ENCODE assay signal across 1 cellular context in the genomic region with DNA sequence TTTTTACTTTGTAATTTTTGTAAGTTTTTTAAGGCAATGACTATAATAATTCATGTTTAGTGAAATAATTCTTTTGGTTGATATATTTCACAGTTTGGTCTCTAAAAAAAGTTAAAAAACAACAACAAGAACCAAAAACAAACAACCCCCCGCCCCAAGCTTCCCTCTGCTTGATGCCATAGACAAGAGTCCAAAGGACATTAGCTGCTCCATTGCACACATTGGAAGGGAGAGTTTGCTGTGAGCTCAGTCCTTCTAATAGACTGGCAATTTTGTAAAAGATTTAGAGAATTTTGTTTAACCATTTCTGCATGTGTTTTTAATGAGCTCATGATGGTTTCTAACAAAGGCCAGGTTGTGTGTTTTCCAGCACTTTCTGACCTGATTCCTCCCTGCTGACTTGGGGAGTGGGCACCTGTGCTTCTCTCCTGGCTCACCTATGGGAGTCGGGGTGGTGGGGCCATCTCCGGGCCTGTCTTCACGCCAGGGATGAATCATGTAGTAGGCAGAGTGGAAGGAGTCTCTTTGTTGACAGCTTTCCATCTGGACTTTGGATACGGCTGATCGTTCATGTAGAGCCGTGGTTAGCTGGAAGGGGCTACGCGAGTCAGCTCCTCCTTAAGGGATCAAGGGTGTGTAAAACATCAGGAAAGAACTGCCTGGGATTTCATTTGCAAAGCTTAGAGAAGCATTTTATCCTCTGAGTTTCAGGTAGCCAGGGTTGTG.
A peak's percentile ranks its signal among the peaks of the same experiment; 100 is the strongest.
TF ChIP-seq lines count a peak whose summit lies in the region.

No MANE protein-coding gene starts in this region.

TF ChIP-seq in HepG2, 621 proteins besides CTCF, POLR2A, EP300 and RAD21 (continued from another document):
- TF ChIP-seq, protein P1, sequence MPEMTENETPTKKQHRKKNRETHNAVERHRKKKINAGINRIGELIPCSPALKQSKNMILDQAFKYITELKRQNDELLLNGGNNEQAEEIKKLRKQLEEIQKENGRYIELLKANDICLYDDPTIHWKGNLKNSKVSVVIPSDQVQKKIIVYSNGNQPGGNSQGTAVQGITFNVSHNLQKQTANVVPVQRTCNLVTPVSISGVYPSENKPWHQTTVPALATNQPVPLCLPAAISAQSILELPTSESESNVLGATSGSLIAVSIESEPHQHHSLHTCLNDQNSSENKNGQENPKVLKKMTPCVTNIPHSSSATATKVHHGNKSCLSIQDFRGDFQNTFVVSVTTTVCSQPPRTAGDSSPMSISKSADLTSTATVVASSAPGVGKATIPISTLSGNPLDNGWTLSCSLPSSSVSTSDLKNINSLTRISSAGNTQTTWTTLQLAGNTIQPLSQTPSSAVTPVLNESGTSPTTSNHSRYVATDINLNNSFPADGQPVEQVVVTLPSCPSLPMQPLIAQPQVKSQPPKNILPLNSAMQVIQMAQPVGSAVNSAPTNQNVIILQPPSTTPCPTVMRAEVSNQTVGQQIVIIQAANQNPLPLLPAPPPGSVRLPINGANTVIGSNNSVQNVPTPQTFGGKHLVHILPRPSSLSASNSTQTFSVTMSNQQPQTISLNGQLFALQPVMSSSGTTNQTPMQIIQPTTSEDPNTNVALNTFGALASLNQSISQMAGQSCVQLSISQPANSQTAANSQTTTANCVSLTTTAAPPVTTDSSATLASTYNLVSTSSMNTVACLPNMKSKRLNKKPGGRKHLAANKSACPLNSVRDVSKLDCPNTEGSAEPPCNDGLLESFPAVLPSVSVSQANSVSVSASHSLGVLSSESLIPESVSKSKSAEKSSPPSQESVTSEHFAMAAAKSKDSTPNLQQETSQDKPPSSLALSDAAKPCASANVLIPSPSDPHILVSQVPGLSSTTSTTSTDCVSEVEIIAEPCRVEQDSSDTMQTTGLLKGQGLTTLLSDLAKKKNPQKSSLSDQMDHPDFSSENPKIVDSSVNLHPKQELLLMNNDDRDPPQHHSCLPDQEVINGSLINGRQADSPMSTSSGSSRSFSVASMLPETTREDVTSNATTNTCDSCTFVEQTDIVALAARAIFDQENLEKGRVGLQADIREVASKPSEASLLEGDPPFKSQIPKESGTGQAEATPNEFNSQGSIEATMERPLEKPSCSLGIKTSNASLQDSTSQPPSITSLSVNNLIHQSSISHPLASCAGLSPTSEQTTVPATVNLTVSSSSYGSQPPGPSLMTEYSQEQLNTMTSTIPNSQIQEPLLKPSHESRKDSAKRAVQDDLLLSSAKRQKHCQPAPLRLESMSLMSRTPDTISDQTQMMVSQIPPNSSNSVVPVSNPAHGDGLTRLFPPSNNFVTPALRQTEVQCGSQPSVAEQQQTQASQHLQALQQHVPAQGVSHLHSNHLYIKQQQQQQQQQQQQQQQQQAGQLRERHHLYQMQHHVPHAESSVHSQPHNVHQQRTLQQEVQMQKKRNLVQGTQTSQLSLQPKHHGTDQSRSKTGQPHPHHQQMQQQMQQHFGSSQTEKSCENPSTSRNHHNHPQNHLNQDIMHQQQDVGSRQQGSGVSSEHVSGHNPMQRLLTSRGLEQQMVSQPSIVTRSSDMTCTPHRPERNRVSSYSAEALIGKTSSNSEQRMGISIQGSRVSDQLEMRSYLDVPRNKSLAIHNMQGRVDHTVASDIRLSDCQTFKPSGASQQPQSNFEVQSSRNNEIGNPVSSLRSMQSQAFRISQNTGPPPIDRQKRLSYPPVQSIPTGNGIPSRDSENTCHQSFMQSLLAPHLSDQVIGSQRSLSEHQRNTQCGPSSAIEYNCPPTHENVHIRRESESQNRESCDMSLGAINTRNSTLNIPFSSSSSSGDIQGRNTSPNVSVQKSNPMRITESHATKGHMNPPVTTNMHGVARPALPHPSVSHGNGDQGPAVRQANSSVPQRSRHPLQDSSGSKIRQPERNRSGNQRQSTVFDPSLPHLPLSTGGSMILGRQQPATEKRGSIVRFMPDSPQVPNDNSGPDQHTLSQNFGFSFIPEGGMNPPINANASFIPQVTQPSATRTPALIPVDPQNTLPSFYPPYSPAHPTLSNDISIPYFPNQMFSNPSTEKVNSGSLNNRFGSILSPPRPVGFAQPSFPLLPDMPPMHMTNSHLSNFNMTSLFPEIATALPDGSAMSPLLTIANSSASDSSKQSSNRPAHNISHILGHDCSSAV (CRISPR knock-in tag; IDR thresholded peaks at IDR 0.05; ENCODE audit: borderline replicate concordance), result no peak
- TF ChIP-seq CENPBD1 (CRISPR knock-in tag; IDR thresholded peaks at IDR 0.05; ENCODE audit: borderline replicate concordance, low read depth) (no peak), GLI4 (CRISPR knock-in tag; IDR thresholded peaks at IDR 0.05; ENCODE audit: borderline replicate concordance) (no peak), TBP (CRISPR knock-in tag; IDR thresholded peaks at IDR 0.05) (no peak), HNF4A (CRISPR knock-in tag; IDR thresholded peaks at IDR 0.05) (peak; percentile 51; the same call in 1 of the 2 replicates)
